Comparison of ENCODE assay signal across 15 cellular contexts in the genomic region with DNA sequence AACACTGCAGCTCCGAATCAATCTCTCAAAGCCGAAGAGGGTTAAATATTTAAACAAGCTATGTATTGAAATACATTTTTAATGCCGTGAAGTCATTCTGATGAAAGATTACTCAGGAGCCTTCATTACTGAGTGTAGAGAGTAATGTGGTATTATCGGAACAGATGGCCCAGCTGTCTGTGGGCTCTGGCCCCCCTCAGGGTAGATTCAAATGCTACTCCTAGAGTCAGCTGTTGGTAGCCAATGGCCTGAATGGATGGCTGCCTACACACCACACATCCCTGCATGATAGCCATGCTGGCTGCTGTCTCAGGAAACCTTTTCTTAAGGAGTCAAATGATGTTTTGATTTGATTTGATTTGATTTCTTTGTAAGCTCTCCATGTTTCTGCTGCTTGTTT.
"Had no signal": no experiment of that assay in that cellular context is flagged by ENCODE, and none has a peak within 500 bp of the region (broad histone marks: within the 10 kb centered on the region; RNA-seq: fewer than 3 reads in every experiment).

No MANE protein-coding gene starts in this region.

- H3K27me3 ChIP-seq: tibial nerve, vagina had no signal

- H3K4me3 ChIP-seq: tibial nerve, vagina had no signal

- H3K27ac ChIP-seq: tibial nerve, vagina had no signal

- DNase-seq: activated CD4-positive, alpha-beta T cell treated with anti-CD3 and anti-CD28 coated beads, Interleukin-2, amount 50 U/mL, for 1 hour; activated naive CD4-positive, alpha-beta T cell; activated naive CD8-positive, alpha-beta T cell treated with anti-CD3 and anti-CD28 coated beads, Interleukin-2, amount 10 ng/mL, durations not matched to agents 7 days and 5 days; activated T-cell treated with anti-CD3 and anti-CD28 coated beads for 4 hours; anterior cingulate cortex; effector memory CD4-positive, alpha-beta T cell; foreskin fibroblast; kidney glomerular epithelial cell; mesendoderm; natural killer cell; stimulated activated CD4-positive, alpha-beta T cell treated with anti-CD3 and anti-CD28 coated beads, Interleukin-2, amount 100 ng/mL, for 48 hours had no signal

- H3K36me3 ChIP-seq: tibial nerve, vagina had no signal

- ATAC-seq: activated CD4-positive, CD25-positive, alpha-beta regulatory T cell treated with anti-CD3 and anti-CD28 coated beads, Interleukin-2, amount 50 U/mL, for 24 hours; natural killer cell; stimulated activated memory B cell treated with anti-CD40 and anti-IgM and Interleukin-4, amounts not matched to agents 10 μg/mL and 1 μg/mL and 100 μg/mL, for 72 hours had no signal

- H3K9me3 ChIP-seq: tibial nerve, vagina had no signal

- H3K4me1 ChIP-seq: tibial nerve, vagina had no signal
